Comparison of ENCODE assay signal across 2 cellular contexts in the genomic region with DNA sequence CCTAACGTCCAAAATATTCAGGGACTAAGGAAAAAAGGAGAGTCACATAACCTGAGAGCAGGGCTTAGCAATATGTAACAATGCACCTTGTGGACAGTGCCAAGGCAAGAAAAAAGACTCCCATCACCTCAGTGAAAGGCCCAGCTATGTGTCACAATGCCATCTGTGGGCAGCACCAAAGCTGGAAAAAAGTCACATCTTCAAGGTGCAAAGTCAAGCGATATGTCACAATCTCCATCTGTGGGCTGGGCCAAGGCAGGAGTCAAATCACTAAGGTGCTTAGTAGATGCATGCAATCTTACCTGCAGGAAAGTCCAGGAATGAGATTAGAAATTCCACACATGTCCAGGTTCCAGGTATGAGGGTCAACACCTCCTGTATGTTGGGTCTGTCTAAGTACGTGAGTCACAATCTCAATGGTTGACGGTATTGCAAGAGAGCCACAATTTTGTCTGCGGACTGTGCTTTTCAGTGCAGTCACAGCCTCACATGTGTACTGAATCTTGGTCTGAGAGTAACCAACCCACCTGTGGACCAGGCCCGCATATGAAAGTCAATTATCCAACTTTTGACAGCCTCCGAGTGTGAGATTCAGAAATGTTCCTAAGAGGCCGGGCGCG.
TF ChIP-seq lines count a peak whose summit lies in the region.

No MANE protein-coding gene starts in this region.

TF ChIP-seq in SK-N-SH, 30 proteins besides CTCF, POLR2A, EP300 and RAD21 (continued from another document):
- TF ChIP-seq, protein P1, sequence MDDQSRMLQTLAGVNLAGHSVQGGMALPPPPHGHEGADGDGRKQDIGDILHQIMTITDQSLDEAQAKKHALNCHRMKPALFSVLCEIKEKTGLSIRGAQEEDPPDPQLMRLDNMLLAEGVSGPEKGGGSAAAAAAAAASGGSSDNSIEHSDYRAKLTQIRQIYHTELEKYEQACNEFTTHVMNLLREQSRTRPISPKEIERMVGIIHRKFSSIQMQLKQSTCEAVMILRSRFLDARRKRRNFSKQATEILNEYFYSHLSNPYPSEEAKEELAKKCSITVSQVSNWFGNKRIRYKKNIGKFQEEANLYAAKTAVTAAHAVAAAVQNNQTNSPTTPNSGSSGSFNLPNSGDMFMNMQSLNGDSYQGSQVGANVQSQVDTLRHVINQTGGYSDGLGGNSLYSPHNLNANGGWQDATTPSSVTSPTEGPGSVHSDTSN (IDR thresholded peaks at IDR 0.05), result no peak
- TF ChIP-seq SMC3 (IDR thresholded peaks at IDR 0.05; ENCODE audit: low read depth, low read length) (no peak), FOXJ3 (CRISPR knock-in tag; IDR thresholded peaks at IDR 0.05) (no peak), SIN3A (IDR thresholded peaks at IDR 0.05; ENCODE audit: borderline replicate concordance, low read depth, low read length) (no peak), TEAD4 (IDR thresholded peaks at IDR 0.05; ENCODE audit: borderline replicate concordance, insufficient read depth) (no peak)

TF ChIP-seq in SK-N-SH treated with all-trans-retinoic acid at 6 μM for 48 hours, 23 proteins besides CTCF, POLR2A, EP300 and RAD21 (continued from another document):
- no peak for TF ChIP-seq TOX (CRISPR knock-in tag; IDR thresholded peaks at IDR 0.05; ENCODE audit: borderline replicate concordance)
- TF ChIP-seq PPARA (CRISPR knock-in tag; IDR thresholded peaks at IDR 0.05; ENCODE audit: borderline replicate concordance), result no peak
- TF ChIP-seq ZC3H10 (CRISPR knock-in tag; IDR thresholded peaks at IDR 0.05), result no peak
- TF ChIP-seq ZFP30 (CRISPR knock-in tag; IDR thresholded peaks at IDR 0.05), result no peak
- no peak for TF ChIP-seq RARB (CRISPR knock-in tag; IDR thresholded peaks at IDR 0.05)
